ENCODE assay signal across 22 cellular contexts in genomic region chr14:39422243-39422642, GRCh38.
"Had no signal": no experiment of that assay in that cellular context is flagged by ENCODE, and none has a peak within 500 bp of the region (broad histone marks: within the 10 kb centered on the region; RNA-seq: fewer than 3 reads in every experiment).

No MANE protein-coding gene starts in this region.

- H3K27ac Mint-ChIP-seq: nephron, neural progenitor cell, progenitor cell of endocrine pancreas had no signal

- H3K4me3 ChIP-seq: dorsolateral prefrontal cortex, lung, neural progenitor cell, suprapubic skin, thyroid gland, vagina had no signal

- H3K27ac ChIP-seq: dorsolateral prefrontal cortex, neural progenitor cell, parathyroid adenoma, suprapubic skin, thyroid gland, vagina had no signal

- H3K27me3 Mint-ChIP-seq: memory B cell, naive B cell, progenitor cell of endocrine pancreas had no signal

- H3K4me1 ChIP-seq: neural progenitor cell had no signal

- H3K9me3 ChIP-seq: suprapubic skin, thyroid gland, vagina had no signal

- H3K27me3 ChIP-seq: dorsolateral prefrontal cortex, neural progenitor cell, suprapubic skin, thyroid gland, vagina had no signal

- H3K36me3 ChIP-seq: neural progenitor cell, thyroid gland, vagina had no signal

- H3K4me3 Mint-ChIP-seq: immature natural killer cell; memory B cell; naive B cell; nephron; neural progenitor cell; stimulated activated effector memory CD8-positive, alpha-beta T cell treated with anti-CD3 and anti-CD28 coated beads, Interleukin-12 subunit alpha, Interleukin-12 subunit beta, amount 100 ng/mL, for 72 hours had no signal

- ATAC-seq: sciatic nerve; stimulated activated effector memory CD8-positive, alpha-beta T cell treated with anti-CD3 and anti-CD28 coated beads, Interleukin-12 subunit alpha, Interleukin-12 subunit beta, amount 100 ng/mL, for 72 hours had no signal

- DNase-seq: dorsolateral prefrontal cortex; effector CD4-positive, alpha-beta T cell; hypothalamus; immature natural killer cell; islet precursor cell; kidney glomerular epithelial cell; naive B cell; stimulated activated CD4-positive, alpha-beta T cell treated with anti-CD3 and anti-CD28 coated beads, Interleukin-2, amount 100 ng/mL, for 24 hours; stimulated activated CD4-positive, alpha-beta T cell treated with anti-CD3 and anti-CD28 coated beads, Interleukin-4, amount 100 ng/mL, for 24 hours; stimulated activated naive CD4-positive, alpha-beta T cell treated with Interleukin-2 at 50 U/mL for 16 hours; thyroid gland; trophoblast cell had no signal

- H3K9me3 Mint-ChIP-seq: memory B cell had no signal
